25 cellular contexts compared by ENCODE assay signal in the genomic region with DNA sequence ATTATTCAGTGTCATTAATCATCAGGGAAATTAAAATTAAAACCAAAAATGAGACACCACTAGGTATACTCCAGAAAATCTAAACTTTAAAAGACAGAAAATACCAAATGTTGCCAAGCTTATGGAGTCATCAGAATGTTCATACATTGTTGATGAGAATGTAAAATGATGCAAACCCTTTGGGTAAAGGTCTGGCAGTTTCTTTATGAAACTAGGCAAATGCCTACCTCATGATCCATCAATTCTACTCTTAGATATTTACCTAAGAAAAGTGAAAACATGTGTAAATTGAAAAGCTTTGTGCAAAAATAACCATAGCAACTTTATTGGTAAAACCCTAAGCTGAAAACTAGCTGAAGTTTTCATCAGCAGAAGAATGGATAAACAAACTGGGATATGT.
"Had no signal": no experiment of that assay in that cellular context is flagged by ENCODE, and none has a peak within 500 bp of the region (broad histone marks: within the 10 kb centered on the region; RNA-seq: fewer than 3 reads in every experiment).

No MANE protein-coding gene starts in this region.

- H3K27me3 Mint-ChIP-seq: effector memory CD8-positive, alpha-beta T cell; stimulated activated naive B cell treated with anti-CD40 and anti-IgM and Interleukin-4, amounts not matched to agents 10 μg/mL and 1 μg/mL and 100 μg/mL, for 72 hours; stimulated activated naive CD8-positive, alpha-beta T cell treated with anti-CD3 and anti-CD28 coated beads, Interleukin-15, Interleukin-2, amounts not matched to agents 100 ng/mL and 50 ng/mL, for 24 hours had no signal

- H3K36me3 Mint-ChIP-seq: immature natural killer cell; naive thymus-derived CD8-positive, alpha-beta T cell; stimulated activated naive B cell treated with anti-CD40 and anti-IgM and Interleukin-4, amounts not matched to agents 10 μg/mL and 1 μg/mL and 100 μg/mL, for 72 hours had no signal

- H3K4me1 Mint-ChIP-seq: immature natural killer cell; naive thymus-derived CD8-positive, alpha-beta T cell; nephron progenitor cell; stimulated activated naive B cell treated with anti-CD40 and anti-IgM and Interleukin-4, amounts not matched to agents 10 μg/mL and 1 μg/mL and 100 μg/mL, for 72 hours had no signal

- DNase-seq: cerebellar nuclear complex; cortex of kidney; effector memory CD8-positive, alpha-beta T cell; foreskin melanocyte; glutamatergic neuron; heart right ventricle; hippocampal formation; immature natural killer cell; islet precursor cell; kidney glomerular epithelial cell; left colon; left ventricle myocardium inferior; lower lobe of right lung; naive thymus-derived CD8-positive, alpha-beta T cell; nephron progenitor cell; nucleus accumbens; small intestine; stimulated activated CD4-positive, alpha-beta T cell treated with anti-CD3 and anti-CD28 coated beads, Interleukin-15, amount 100 ng/mL, for 24 hours; stimulated activated CD4-positive, alpha-beta T cell treated with anti-CD3 and anti-CD28 coated beads, Interleukin-2, amount 100 ng/mL, for 48 hours; stimulated activated naive B cell treated with anti-CD40 and anti-IgM and Interleukin-4, amounts not matched to agents 10 μg/mL and 1 μg/mL and 100 μg/mL, for 72 hours; transverse colon; upper lobe of right lung; uterus had no signal

- H3K4me3 Mint-ChIP-seq: effector memory CD8-positive, alpha-beta T cell; immature natural killer cell; naive thymus-derived CD8-positive, alpha-beta T cell; nephron progenitor cell; stimulated activated naive B cell treated with anti-CD40 and anti-IgM and Interleukin-4, amounts not matched to agents 10 μg/mL and 1 μg/mL and 100 μg/mL, for 72 hours; stimulated activated naive CD8-positive, alpha-beta T cell treated with anti-CD3 and anti-CD28 coated beads, Interleukin-15, Interleukin-2, amounts not matched to agents 100 ng/mL and 50 ng/mL, for 24 hours had no signal

- H3K9me3 ChIP-seq: lower lobe of right lung, prostate gland, transverse colon, upper lobe of right lung, uterus had no signal

- H3K27ac Mint-ChIP-seq: effector memory CD8-positive, alpha-beta T cell; immature natural killer cell; naive thymus-derived CD8-positive, alpha-beta T cell; nephron progenitor cell; stimulated activated naive B cell treated with anti-CD40 and anti-IgM and Interleukin-4, amounts not matched to agents 10 μg/mL and 1 μg/mL and 100 μg/mL, for 72 hours; stimulated activated naive CD8-positive, alpha-beta T cell treated with anti-CD3 and anti-CD28 coated beads, Interleukin-15, Interleukin-2, amounts not matched to agents 100 ng/mL and 50 ng/mL, for 24 hours had no signal

- ATAC-seq: effector memory CD8-positive, alpha-beta T cell; heart right ventricle; left colon; lower lobe of right lung; naive thymus-derived CD8-positive, alpha-beta T cell; stimulated activated naive B cell treated with anti-CD40 and anti-IgM and Interleukin-4, amounts not matched to agents 10 μg/mL and 1 μg/mL and 100 μg/mL, for 72 hours; upper lobe of right lung had no signal
